In genomic region chr3:114411811-114412803, GRCh38 we compare ENCODE assay signal across 8 cellular contexts.
A peak's percentile ranks its signal among the peaks of the same experiment; 100 is the strongest.
DNase-seq lines count a peak whose midpoint lies in the region; ATAC-seq and TF ChIP-seq lines count a peak whose summit lies in the region.

No MANE protein-coding gene starts in this region.

- H3K9ac ChIP-seq in SK-N-SH, result no peak overlapping the region

- ATAC-seq in gastroesophageal sphincter, result peak; percentile 45

- no peak for TF ChIP-seq POLR2A in gastroesophageal sphincter (IDR thresholded peaks at IDR 0.05)

- H3K4me1 ChIP-seq in SK-N-SH (ENCODE audit: control insufficient read depth in 1 of 2, insufficient read depth in 2 of 2, low read depth in 1 of 2, low read length in 1 of 2), result peaks cover 21 to 24% of the 10 kb centered on the region in 2 experiments; a peak in 3 of 4 replicates
- peaks cover 12 to 66% (median 14%) of the 10 kb centered on the region in 3 donors for H3K4me1 ChIP-seq in gastroesophageal sphincter

- no peaks in the 10 kb centered on the region for H4K20me1 ChIP-seq in SK-N-SH (ENCODE audit: insufficient read depth)

- TF ChIP-seq EP300 in SK-N-SH (IDR thresholded peaks at IDR 0.05; ENCODE audit: borderline replicate concordance in 1 of 2, low read depth in 1 of 2, low read length in 1 of 2) (no peak), gastroesophageal sphincter (IDR thresholded peaks at IDR 0.05) (no peak)

- POLR2A ChIA-PET in SK-N-SH (lab: Yijun Ruan, JAX), result no interaction called here

- no peaks in the 10 kb centered on the region for H3K79me2 ChIP-seq in SK-N-SH (ENCODE audit: insufficient read depth)

- no peaks in the 10 kb centered on the region for H3F3A ChIP-seq in SK-N-SH (replicated peaks; ENCODE audit: insufficient read depth)

- CTCF ChIA-PET in SK-N-SH (lab: Yijun Ruan, JAX), result interaction anchor here (0.7 to 13.8 kb wide), 3 partner anchors 29 to 321 kb away, joined by 3 to 248 read pairs (median 43); no protein-coding TSS in a partner anchor

- H3K4me2 ChIP-seq in SK-N-SH, result peak overlapping the region; percentile 58

- peak; percentile 25 for TF ChIP-seq CTCF in SK-N-SH (IDR thresholded peaks at IDR 0.05)
- peak in 1 of 4 experiments; percentile 27 for TF ChIP-seq CTCF in gastroesophageal sphincter (IDR thresholded peaks at IDR 0.05)

- H3K36me3 ChIP-seq in SK-N-SH (replicated peaks in 1 of 2; ENCODE audit: control insufficient read depth in 1 of 2, insufficient read depth in 2 of 2, low read length in 1 of 2) (no peaks in the 10 kb centered on the region), gastroesophageal sphincter (no peaks in the 10 kb centered on the region)

- no peaks in the 10 kb centered on the region for H3K9me2 ChIP-seq in SK-N-SH

- H2AFZ ChIP-seq in SK-N-SH (ENCODE audit: low read depth), result peak overlapping the region; percentile 6; the same call in 1 of the 2 replicates

- WGBS in SK-N-SH (ENCODE audit: low lambda C conversion rate), result 81% methylated on average over 9 of the region's 9 CpGs
- 42 to 48% methylated on average over 9 of the region's 9 CpGs for WGBS in gastroesophageal sphincter (ENCODE audit: low coverage in 1 of 2), 2 donors

- H3K27me3 ChIP-seq in SK-N-SH (ENCODE audit: insufficient read depth) (no peaks in the 10 kb centered on the region), gastroesophageal sphincter (no peaks in the 10 kb centered on the region)

- H3K9me3 ChIP-seq in SK-N-SH (no peaks in the 10 kb centered on the region), gastroesophageal sphincter (no peaks in the 10 kb centered on the region)

- H3K4me3 ChIP-seq in SK-N-SH (ENCODE audit: low read depth in 2 of 2, low read length in 1 of 2) (no peak overlapping the region), gastroesophageal sphincter (no peak overlapping the region)

- H3K27ac ChIP-seq in SK-N-SH (ENCODE audit: low read depth in 2 of 2, low read length in 1 of 2) (peak overlapping the region in 1 of 2 experiments; percentile 2; a peak in 1 of 4 replicates), gastroesophageal sphincter (peak overlapping the region in 3 of 4 donors; percentile 34 to 60 (median 41))

- DNase-seq in GM03348 (ENCODE audit: low spot score), result peak; percentile 30
- DNase-seq in H4 (ENCODE audit: low spot score), result peak; percentile 64
- no peak for DNase-seq in SK-N-SH
- DNase-seq in stimulated activated CD8-positive, alpha-beta memory T cell treated with anti-CD3 and anti-CD28 coated beads, Interleukin-7, amount 100 ng/mL, for 48 hours (ENCODE audit: extremely low read depth in 1 of 2, low read depth in 1 of 2), result peak; percentile 4 to 23
- DNase-seq in Ammon's horn (ENCODE audit: low spot score), result no peak
- DNase-seq in NCI-H2107 (lab: John Stamatoyannopoulos, UW), result no peak
- DNase-seq in DMS153 treated with DMSO at 0.1 percent for 48 hours (lab: John Stamatoyannopoulos, UW; ENCODE audit: unreplicated experiment), result no peak

- no peak for TF ChIP-seq RAD21 in SK-N-SH (IDR thresholded peaks at IDR 0.05; ENCODE audit: low read length)

TF ChIP-seq in SK-N-SH, 30 proteins besides CTCF, POLR2A, EP300 and RAD21:
- no peak for TF ChIP-seq USF2 (IDR thresholded peaks at IDR 0.05; ENCODE audit: borderline replicate concordance, low read depth, low read length)
- TF ChIP-seq FOSL2 (IDR thresholded peaks at IDR 0.05; ENCODE audit: borderline replicate concordance, low read depth), result peak; percentile 35; the same call in 1 of the 2 replicates

Comparison
In these comparisons a context has a peak if more than half of its experiments do, and no peak if none do; other contexts are left out.
1. DNase-seq: peak in GM03348 (single experiment), H4 (single experiment) and stimulated activated CD8-positive, alpha-beta memory T cell treated with anti-CD3 and anti-CD28 coated beads, Interleukin-7, amount 100 ng/mL, for 48 hours (2 of 2); none in SK-N-SH (single experiment), Ammon's horn (single experiment), NCI-H2107 (single experiment) and DMS153 treated with DMSO at 0.1 percent for 48 hours (single experiment).